In genomic region chr4:2290974-2291704, GRCh38 we compare ENCODE assay signal across 8 cellular contexts. TPM values are rescaled to one million over a fixed set of nuclear protein-coding genes. Genes with fewer than 3 reads are reported as not detected.
A peak's percentile ranks its signal among the peaks of the same experiment; 100 is the strongest.
DNase-seq lines count a peak whose midpoint lies in the region; ATAC-seq, FAIRE-seq and TF ChIP-seq lines count a peak whose summit lies in the region.

No MANE protein-coding gene starts in this region.

- no peak for TF ChIP-seq CTCF in kidney (IDR thresholded peaks at IDR 0.05; ENCODE audit: borderline replicate concordance, extremely low read depth, insufficient read depth)

- FAIRE-seq in kidney (lab: Jason Lieb, UNC) = no peak

- no peaks in the 10 kb centered on the region for H3K9me3 ChIP-seq in kidney (ENCODE audit: control insufficient read depth in 1 of 2, low read length in 2 of 2)

- peak; percentile 88 for ATAC-seq in stimulated activated effector memory CD8-positive, alpha-beta T cell treated with anti-CD3 and anti-CD28 coated beads, Interleukin-12 subunit alpha, Interleukin-12 subunit beta, amount 100 ng/mL, for 72 hours
- ATAC-seq in HG03342 (IDR thresholded peaks at IDR 0.05; ENCODE audit: unreplicated experiment) (no peak), HG02798 (IDR thresholded peaks at IDR 0.05; ENCODE audit: poor library complexity, unreplicated experiment) (no peak), GM21717 (IDR thresholded peaks at IDR 0.05; ENCODE audit: unreplicated experiment) (no peak)

- no peaks in the 10 kb centered on the region for H3K9me3 Mint-ChIP-seq in stimulated activated effector memory CD8-positive, alpha-beta T cell treated with anti-CD3 and anti-CD28 coated beads, Interleukin-12 subunit alpha, Interleukin-12 subunit beta, amount 100 ng/mL, for 72 hours

- no peak overlapping the region for H3K27ac ChIP-seq in kidney (ENCODE audit: low read depth in 2 of 2, low read length in 2 of 2)

- peaks cover 29% of the 10 kb centered on the region for H3K4me1 Mint-ChIP-seq in stimulated activated effector memory CD8-positive, alpha-beta T cell treated with anti-CD3 and anti-CD28 coated beads, Interleukin-12 subunit alpha, Interleukin-12 subunit beta, amount 100 ng/mL, for 72 hours

- H3K9ac ChIP-seq in kidney (ENCODE audit: low read length in 2 of 2) = no peak overlapping the region

- H3K4me3 ChIP-seq in kidney (ENCODE audit: low read length in 2 of 2) = no peak overlapping the region

- H3K36me3 Mint-ChIP-seq in stimulated activated effector memory CD8-positive, alpha-beta T cell treated with anti-CD3 and anti-CD28 coated beads, Interleukin-12 subunit alpha, Interleukin-12 subunit beta, amount 100 ng/mL, for 72 hours = peaks cover 6% of the 10 kb centered on the region

- H3K27ac Mint-ChIP-seq in stimulated activated effector memory CD8-positive, alpha-beta T cell treated with anti-CD3 and anti-CD28 coated beads, Interleukin-12 subunit alpha, Interleukin-12 subunit beta, amount 100 ng/mL, for 72 hours = peak overlapping the region; percentile 87

- H3K4me1 ChIP-seq in kidney (ENCODE audit: control insufficient read depth in 1 of 2, insufficient read depth in 1 of 2, low read depth in 1 of 2, low read length in 2 of 2) = peaks cover 0 to 4% of the 10 kb centered on the region in 2 donors

- intact Hi-C loops in kidney (cut with DNase I) = no loop called here

- H3K36me3 ChIP-seq in kidney (ENCODE audit: control insufficient read depth in 1 of 2, insufficient read depth in 2 of 2, low read length in 2 of 2) = no peaks in the 10 kb centered on the region

- DNase-seq in Kasumi-1 (lab: John Stamatoyannopoulos, UW) = peak; percentile 51 to 62
- DNase-seq in activated CD8-positive, alpha-beta memory T cell treated with anti-CD3 and anti-CD28 coated beads, Interleukin-2, amount 50 U/mL, for 4 hours = peak; percentile 72
- DNase-seq in kidney = peak; percentile 71
- peak; percentile 28 to 73 for DNase-seq in stimulated activated effector memory CD8-positive, alpha-beta T cell treated with anti-CD3 and anti-CD28 coated beads, Interleukin-12 subunit alpha, Interleukin-12 subunit beta, amount 100 ng/mL, for 72 hours (ENCODE audit: low spot score in 2 of 2)
- DNase-seq in NCI-H226 = no peak

- peak overlapping the region; percentile 61 for H3K4me3 Mint-ChIP-seq in stimulated activated effector memory CD8-positive, alpha-beta T cell treated with anti-CD3 and anti-CD28 coated beads, Interleukin-12 subunit alpha, Interleukin-12 subunit beta, amount 100 ng/mL, for 72 hours

RNA-seq across cellular contexts. Expression of gene MXD4, which starts 29.2 kb away (rescaled TPM):
- 84.8 TPM for total RNA-seq in kidney
- 49.8 TPM for polyA plus RNA-seq in kidney (ENCODE audit: insufficient read depth, low read depth, low replicate concordance)

RNA-seq across cellular contexts. Expression of gene HAUS3, which starts 49.2 kb away (rescaled TPM):
- total RNA-seq in kidney = 12.1 TPM
- 4.1 TPM for polyA plus RNA-seq in kidney (ENCODE audit: insufficient read depth, low read depth, low replicate concordance)

RNA-seq across cellular contexts. Expression of gene POLN, which starts 49.2 kb away (rescaled TPM):
- total RNA-seq in kidney = 3.8 TPM
- polyA plus RNA-seq in kidney (ENCODE audit: insufficient read depth, low read depth, low replicate concordance) = 1.3 TPM
